In the genomic region with DNA sequence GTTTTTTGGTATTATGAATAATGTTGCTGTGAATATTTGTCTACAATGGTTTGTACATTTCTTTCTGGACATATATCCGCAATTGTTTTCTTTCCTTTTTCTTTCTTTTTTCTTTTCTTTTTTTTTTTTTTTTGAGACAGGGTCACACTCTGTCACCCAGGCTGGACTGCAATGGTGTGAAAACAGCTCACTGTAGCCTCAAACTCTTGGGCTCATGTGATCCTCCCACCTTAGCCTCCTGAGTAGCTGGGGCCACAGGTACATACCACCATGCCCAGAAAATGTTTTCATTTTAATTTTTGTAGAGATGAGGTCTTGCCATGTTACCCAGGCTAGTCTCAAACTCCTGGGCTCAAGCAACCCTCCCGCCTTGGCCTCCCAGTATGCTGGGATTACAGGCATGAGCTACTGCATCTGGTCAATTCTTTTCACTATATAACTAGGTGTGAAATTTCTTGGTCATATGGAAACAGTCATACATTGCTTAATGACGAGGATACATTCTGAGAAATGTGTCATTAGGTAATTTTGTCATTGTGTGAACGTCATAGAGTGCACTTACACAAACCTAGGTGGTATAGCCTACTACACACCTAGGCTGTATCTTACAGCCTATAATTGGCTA, we compare ENCODE assay signal across 23 cellular contexts. TPM values are rescaled to one million over a fixed set of nuclear protein-coding genes. Genes with fewer than 3 reads are reported as not detected.
DNase-seq lines count a peak whose midpoint lies in the region; ATAC-seq and TF ChIP-seq lines count a peak whose summit lies in the region.
"Had no signal": no experiment of that assay in that cellular context is flagged by ENCODE, and none has a peak within 500 bp of the region (broad histone marks: within the 10 kb centered on the region; RNA-seq: fewer than 3 reads in every experiment).

No MANE protein-coding gene starts in this region.

- H3K4me1 ChIP-seq in CD8-positive, alpha-beta T cell (ENCODE audit: insufficient read depth, low read length), result peaks cover 12% of the 10 kb centered on the region
- H3K4me1 ChIP-seq: uterus had no signal

- no peaks in the 10 kb centered on the region for H3K27me3 Mint-ChIP-seq in activated CD4-positive, alpha-beta memory T cell treated with anti-CD3 and anti-CD28 coated beads for 36 hours
- no peaks in the 10 kb centered on the region for H3K27me3 Mint-ChIP-seq in activated CD4-positive, alpha-beta memory T cell treated with anti-CD3 and anti-CD28 coated beads, Interleukin-2, amount 10 ng/mL, durations not matched to agents 7 days and 5 days
- H3K27me3 Mint-ChIP-seq in CD8-positive, alpha-beta T cell (ENCODE audit: low read depth), result no peaks in the 10 kb centered on the region
- no peaks in the 10 kb centered on the region for H3K27me3 Mint-ChIP-seq in activated T-cell treated with anti-CD3 and anti-CD28 coated beads, Interleukin-2, amount 50 U/mL, for 72 hours (ENCODE audit: low read depth)
- no peaks in the 10 kb centered on the region for H3K27me3 Mint-ChIP-seq in naive thymus-derived CD8-positive, alpha-beta T cell
- peaks cover 44% of the 10 kb centered on the region for H3K27me3 Mint-ChIP-seq in Calu3 (ENCODE audit: unreplicated experiment)
- H3K27me3 Mint-ChIP-seq: dendritic cell treated with granulocyte-macrophage colony-stimulating factor and Interleukin-4, amounts not matched to agents 40 ng/mL and 50 ng/mL, for 4 days; memory B cell had no signal

- peak; percentile 71 for DNase-seq in activated CD4-positive, alpha-beta memory T cell treated with anti-CD3 and anti-CD28 coated beads for 36 hours
- DNase-seq in activated CD4-positive, alpha-beta memory T cell treated with anti-CD3 and anti-CD28 coated beads, Interleukin-2, amount 10 ng/mL, durations not matched to agents 7 days and 5 days, result no peak
- no peak for DNase-seq in CD8-positive, alpha-beta T cell
- DNase-seq in activated T-cell treated with anti-CD3 and anti-CD28 coated beads, Interleukin-2, amount 50 U/mL, for 72 hours, result peak; percentile 61 to 64
- no peak for DNase-seq in naive thymus-derived CD8-positive, alpha-beta T cell
- DNase-seq in substantia nigra (lab: John Stamatoyannopoulos, UW), result no peak
- no peak for DNase-seq in AG20443 (ENCODE audit: low spot score)
- no peak for DNase-seq in Calu3
- DNase-seq: activated gamma-delta T cell, aorta, C1 segment of cervical spinal cord, H7, NCI-H1092 treated with DMSO at 0.1 percent for 48 hours, NCI-H2029, NCI-H226, NCI-H82, retina, SHP77, SW 1271, uterus had no signal

- CTCF ChIA-PET in activated CD4-positive, alpha-beta memory T cell treated with anti-CD3 and anti-CD28 coated beads for 36 hours (lab: Charles Lee), result interaction anchor here (1.2 to 2.7 kb wide), 2 partner anchors 13 to 43 kb away, joined by 3 to 9 read pairs; no protein-coding TSS in a partner anchor
- CTCF ChIA-PET in activated CD4-positive, alpha-beta memory T cell treated with anti-CD3 and anti-CD28 coated beads, Interleukin-2, amount 10 ng/mL, durations not matched to agents 7 days and 5 days (lab: Charles Lee), result no interaction called here
- CTCF ChIA-PET in CD8-positive, alpha-beta T cell (lab: Charles Lee), result no interaction called here
- CTCF ChIA-PET in Calu3 (lab: Charles Lee), result no interaction called here

- H3K36me3 Mint-ChIP-seq in activated CD4-positive, alpha-beta memory T cell treated with anti-CD3 and anti-CD28 coated beads for 36 hours, result peaks cover 73% of the 10 kb centered on the region
- peaks cover 83% of the 10 kb centered on the region for H3K36me3 Mint-ChIP-seq in activated CD4-positive, alpha-beta memory T cell treated with anti-CD3 and anti-CD28 coated beads, Interleukin-2, amount 10 ng/mL, durations not matched to agents 7 days and 5 days (ENCODE audit: low read depth)
- peaks cover 69% of the 10 kb centered on the region for H3K36me3 Mint-ChIP-seq in CD8-positive, alpha-beta T cell
- peaks cover 54 to 86% of the 10 kb centered on the region in 2 donors for H3K36me3 Mint-ChIP-seq in activated T-cell treated with anti-CD3 and anti-CD28 coated beads, Interleukin-2, amount 50 U/mL, for 72 hours (ENCODE audit: insufficient read depth in 2 of 2)
- peaks cover 27 to 65% (median 53%) of the 10 kb centered on the region in 3 donors for H3K36me3 Mint-ChIP-seq in naive thymus-derived CD8-positive, alpha-beta T cell
- H3K36me3 Mint-ChIP-seq in Calu3 (ENCODE audit: insufficient read depth, unreplicated experiment), result no peaks in the 10 kb centered on the region

- peaks cover 50% of the 10 kb centered on the region for H3K4me1 Mint-ChIP-seq in activated CD4-positive, alpha-beta memory T cell treated with anti-CD3 and anti-CD28 coated beads for 36 hours (ENCODE audit: low read depth)
- peaks cover 32% of the 10 kb centered on the region for H3K4me1 Mint-ChIP-seq in activated CD4-positive, alpha-beta memory T cell treated with anti-CD3 and anti-CD28 coated beads, Interleukin-2, amount 10 ng/mL, durations not matched to agents 7 days and 5 days
- peaks cover 58% of the 10 kb centered on the region for H3K4me1 Mint-ChIP-seq in CD8-positive, alpha-beta T cell (ENCODE audit: low read depth)
- H3K4me1 Mint-ChIP-seq in activated T-cell treated with anti-CD3 and anti-CD28 coated beads, Interleukin-2, amount 50 U/mL, for 72 hours (ENCODE audit: low read depth), result peaks cover 68% of the 10 kb centered on the region
- peaks cover 20 to 55% (median 50%) of the 10 kb centered on the region in 4 donors for H3K4me1 Mint-ChIP-seq in naive thymus-derived CD8-positive, alpha-beta T cell
- no peaks in the 10 kb centered on the region for H3K4me1 Mint-ChIP-seq in Calu3 (ENCODE audit: low read depth, unreplicated experiment)

- H3K27me3 ChIP-seq in CD8-positive, alpha-beta T cell (ENCODE audit: insufficient read depth, low read length), result no peaks in the 10 kb centered on the region
- H3K27me3 ChIP-seq: uterus had no signal

- peak; percentile 43 for ATAC-seq in CD8-positive, alpha-beta T cell
- ATAC-seq in activated T-cell treated with anti-CD3 and anti-CD28 coated beads, Interleukin-2, amount 50 U/mL, for 72 hours (replicated peaks in 1 of 2), result peak; percentile 93 to 97
- ATAC-seq in naive thymus-derived CD8-positive, alpha-beta T cell, result no peak

- peaks cover 21% of the 10 kb centered on the region for H3K9me3 Mint-ChIP-seq in activated CD4-positive, alpha-beta memory T cell treated with anti-CD3 and anti-CD28 coated beads for 36 hours
- H3K9me3 Mint-ChIP-seq in activated CD4-positive, alpha-beta memory T cell treated with anti-CD3 and anti-CD28 coated beads, Interleukin-2, amount 10 ng/mL, durations not matched to agents 7 days and 5 days, result peaks cover 33% of the 10 kb centered on the region
- H3K9me3 Mint-ChIP-seq in CD8-positive, alpha-beta T cell, result peaks cover 17% of the 10 kb centered on the region
- peaks cover 11% of the 10 kb centered on the region in 2 donors for H3K9me3 Mint-ChIP-seq in activated T-cell treated with anti-CD3 and anti-CD28 coated beads, Interleukin-2, amount 50 U/mL, for 72 hours
- H3K9me3 Mint-ChIP-seq in naive thymus-derived CD8-positive, alpha-beta T cell, result peaks cover 0 to 29% (median 13%) of the 10 kb centered on the region in 9 donors
- H3K9me3 Mint-ChIP-seq in Calu3 (ENCODE audit: low read depth, unreplicated experiment), result peaks cover 3% of the 10 kb centered on the region

- H3K27ac Mint-ChIP-seq in activated CD4-positive, alpha-beta memory T cell treated with anti-CD3 and anti-CD28 coated beads for 36 hours, result peak overlapping the region; percentile 56
- no peak overlapping the region for H3K27ac Mint-ChIP-seq in activated CD4-positive, alpha-beta memory T cell treated with anti-CD3 and anti-CD28 coated beads, Interleukin-2, amount 10 ng/mL, durations not matched to agents 7 days and 5 days
- H3K27ac Mint-ChIP-seq in CD8-positive, alpha-beta T cell, result no peak overlapping the region
- peak overlapping the region; percentile 99 for H3K27ac Mint-ChIP-seq in activated T-cell treated with anti-CD3 and anti-CD28 coated beads, Interleukin-2, amount 50 U/mL, for 72 hours
- H3K27ac Mint-ChIP-seq in naive thymus-derived CD8-positive, alpha-beta T cell, result peak overlapping the region in 8 of 10 donors; percentile 16 to 95 (median 66)
- H3K27ac Mint-ChIP-seq in Calu3 (ENCODE audit: unreplicated experiment), result no peak overlapping the region
- H3K27ac Mint-ChIP-seq: dendritic cell treated with granulocyte-macrophage colony-stimulating factor and Interleukin-4, amounts not matched to agents 40 ng/mL and 50 ng/mL, for 4 days; memory B cell had no signal

- POLR2A ChIA-PET in activated CD4-positive, alpha-beta memory T cell treated with anti-CD3 and anti-CD28 coated beads for 36 hours (lab: Charles Lee), result interaction anchor here (1.0 to 1.9 kb wide), 4 partner anchors 9 to 30 kb away, joined by 3 to 16 read pairs (median 4); partner anchors contain the start of gene IL21R
- POLR2A ChIA-PET in activated CD4-positive, alpha-beta memory T cell treated with anti-CD3 and anti-CD28 coated beads, Interleukin-2, amount 10 ng/mL, durations not matched to agents 7 days and 5 days (lab: Charles Lee), result no interaction called here
- POLR2A ChIA-PET in CD8-positive, alpha-beta T cell (lab: Charles Lee), result interaction anchor here (1.1 kb wide), 1 partner anchor 23 kb away, joined by 3 read pairs; no protein-coding TSS in a partner anchor
- POLR2A ChIA-PET in naive thymus-derived CD8-positive, alpha-beta T cell (lab: Charles Lee), result interaction anchor here (1.7 kb wide), 1 partner anchor 13 kb away, joined by 4 read pairs; no protein-coding TSS in a partner anchor

- H3K9me3 ChIP-seq in CD8-positive, alpha-beta T cell (ENCODE audit: low read length), result no peaks in the 10 kb centered on the region

- TF ChIP-seq CTCF in CD8-positive, alpha-beta T cell (IDR thresholded peaks at IDR 0.05), result no peak
- TF ChIP-seq CTCF in Calu3 (IDR thresholded peaks at IDR 0.05; ENCODE audit: unreplicated experiment), result no peak

- no peak overlapping the region for H3K4me3 Mint-ChIP-seq in activated CD4-positive, alpha-beta memory T cell treated with anti-CD3 and anti-CD28 coated beads for 36 hours
- no peak overlapping the region for H3K4me3 Mint-ChIP-seq in activated CD4-positive, alpha-beta memory T cell treated with anti-CD3 and anti-CD28 coated beads, Interleukin-2, amount 10 ng/mL, durations not matched to agents 7 days and 5 days
- H3K4me3 Mint-ChIP-seq in CD8-positive, alpha-beta T cell, result no peak overlapping the region
- peak overlapping the region; percentile 71 to 91 for H3K4me3 Mint-ChIP-seq in activated T-cell treated with anti-CD3 and anti-CD28 coated beads, Interleukin-2, amount 50 U/mL, for 72 hours
- no peak overlapping the region for H3K4me3 Mint-ChIP-seq in naive thymus-derived CD8-positive, alpha-beta T cell
- H3K4me3 Mint-ChIP-seq in Calu3 (ENCODE audit: low read depth, unreplicated experiment), result no peak overlapping the region
- H3K4me3 Mint-ChIP-seq: dendritic cell treated with granulocyte-macrophage colony-stimulating factor and Interleukin-4, amounts not matched to agents 40 ng/mL and 50 ng/mL, for 4 days; memory B cell had no signal

- BruUV-seq in Calu3 (replicated peaks; lab: Mats Ljungman, UMichigan), result no TSS peak

- no peak overlapping the region for H3K4me3 ChIP-seq in CD8-positive, alpha-beta T cell (ENCODE audit: low read depth, low read length)
- H3K4me3 ChIP-seq: uterus had no signal

- no peak overlapping the region for H3K27ac ChIP-seq in CD8-positive, alpha-beta T cell (ENCODE audit: low read depth, low read length)
- H3K27ac ChIP-seq in substantia nigra (ENCODE audit: low read depth, low read length, poor library complexity, severe bottlenecking), result no peak overlapping the region
- H3K27ac ChIP-seq: HL-60, uterus had no signal

- H3K36me3 ChIP-seq in CD8-positive, alpha-beta T cell (ENCODE audit: insufficient read depth, low read length), result peaks cover 5% of the 10 kb centered on the region
- H3K36me3 ChIP-seq: uterus had no signal

- intact Hi-C loops in activated CD4-positive, alpha-beta memory T cell treated with anti-CD3 and anti-CD28 coated beads for 36 hours (cut with micrococcal nuclease), result loop anchor here (1.0 kb wide), 2 partner anchors 9 kb away; no protein-coding TSS in a partner anchor
- intact Hi-C loops in CD8-positive, alpha-beta T cell (cut with DNase I, micrococcal nuclease), result no loop called here
- intact Hi-C loops in Calu3 (cut with micrococcal nuclease; ENCODE audit: unreplicated experiment), result no loop called here

RNA-seq across cellular contexts. Expression of gene IL21R, which starts 15.2 kb away (rescaled TPM):
- 10 to 100 TPM; 55.0 to 55.9 TPM for total RNA-seq in activated CD4-positive, alpha-beta memory T cell treated with anti-CD3 and anti-CD28 coated beads for 36 hours
- total RNA-seq in activated CD4-positive, alpha-beta memory T cell treated with anti-CD3 and anti-CD28 coated beads, Interleukin-2, amount 10 ng/mL, durations not matched to agents 7 days and 5 days, result 10 to 100 TPM; 29.2 to 29.5 TPM
- 100 to 1,000 TPM; 113 to 121 TPM for total RNA-seq in CD8-positive, alpha-beta T cell
- total RNA-seq in activated T-cell treated with anti-CD3 and anti-CD28 coated beads, Interleukin-2, amount 50 U/mL, for 72 hours, result 100 to 1,000 TPM; 155 to 166 TPM
- 10 to 100 TPM; 29.3 to 29.4 TPM for total RNA-seq in naive thymus-derived CD8-positive, alpha-beta T cell
- 10 to 100 TPM; 26.5 to 47.1 (median 33.9) TPM for polyA plus RNA-seq in naive thymus-derived CD8-positive, alpha-beta T cell
- not detected in 2 replicates for total RNA-seq in Calu3 (2022)

Comparison
In these comparisons a context has a peak if more than half of its experiments do, and no peak if none do; other contexts are left out.
1. DNase-seq: peak in activated CD4-positive, alpha-beta memory T cell treated with anti-CD3 and anti-CD28 coated beads for 36 hours (single experiment) and activated T-cell treated with anti-CD3 and anti-CD28 coated beads, Interleukin-2, amount 50 U/mL, for 72 hours (2 of 2); none in activated CD4-positive, alpha-beta memory T cell treated with anti-CD3 and anti-CD28 coated beads, Interleukin-2, amount 10 ng/mL, durations not matched to agents 7 days and 5 days (single experiment), CD8-positive, alpha-beta T cell (0 of 7), naive thymus-derived CD8-positive, alpha-beta T cell (0 of 10), substantia nigra (0 of 49), AG20443 (single experiment) and Calu3 (single experiment).
2. H3K27ac Mint-ChIP-seq: peak in activated CD4-positive, alpha-beta memory T cell treated with anti-CD3 and anti-CD28 coated beads for 36 hours (single experiment), activated T-cell treated with anti-CD3 and anti-CD28 coated beads, Interleukin-2, amount 50 U/mL, for 72 hours (single experiment) and naive thymus-derived CD8-positive, alpha-beta T cell (8 of 10); none in activated CD4-positive, alpha-beta memory T cell treated with anti-CD3 and anti-CD28 coated beads, Interleukin-2, amount 10 ng/mL, durations not matched to agents 7 days and 5 days (single experiment), CD8-positive, alpha-beta T cell (single experiment) and Calu3 (single experiment).
3. H3K4me3 Mint-ChIP-seq: peak in activated T-cell treated with anti-CD3 and anti-CD28 coated beads, Interleukin-2, amount 50 U/mL, for 72 hours (2 of 2); none in activated CD4-positive, alpha-beta memory T cell treated with anti-CD3 and anti-CD28 coated beads for 36 hours (single experiment), activated CD4-positive, alpha-beta memory T cell treated with anti-CD3 and anti-CD28 coated beads, Interleukin-2, amount 10 ng/mL, durations not matched to agents 7 days and 5 days (single experiment), CD8-positive, alpha-beta T cell (single experiment), naive thymus-derived CD8-positive, alpha-beta T cell (0 of 10) and Calu3 (single experiment).
4. ATAC-seq: peak in CD8-positive, alpha-beta T cell (single experiment) and activated T-cell treated with anti-CD3 and anti-CD28 coated beads, Interleukin-2, amount 50 U/mL, for 72 hours (2 of 2); none in naive thymus-derived CD8-positive, alpha-beta T cell (0 of 2).
5. RNA of gene IL21R, which starts 15.2 kb away (total RNA-seq): 155 to 166 TPM in activated T-cell treated with anti-CD3 and anti-CD28 coated beads, Interleukin-2, amount 50 U/mL, for 72 hours, 113 to 121 TPM in CD8-positive, alpha-beta T cell, 55.0 to 55.9 TPM in activated CD4-positive, alpha-beta memory T cell treated with anti-CD3 and anti-CD28 coated beads for 36 hours, 29.2 to 29.5 TPM in activated CD4-positive, alpha-beta memory T cell treated with anti-CD3 and anti-CD28 coated beads, Interleukin-2, amount 10 ng/mL, durations not matched to agents 7 days and 5 days and 29.3 to 29.4 TPM in naive thymus-derived CD8-positive, alpha-beta T cell; not detected in Calu3; every median in the first group is over 10 times any median in the second.